Comparison of ENCODE assay signal across 1 cellular context in genomic region chr2:53786371-53787254, GRCh38.
TF ChIP-seq lines count a peak whose summit lies in the region.

ASB3 (minus strand) TSS chr2:53786953; CDS start chr2:53765572, 21,381 bp downstream.
ERLEC1 (plus strand) TSS chr2:53787044; CDS start chr2:53787211, 167 bp downstream.

TF ChIP-seq in K562, 482 proteins besides CTCF, POLR2A, EP300 and RAD21 (continued from another document):
- TF ChIP-seq ZNF511 (CRISPR knock-in tag; IDR thresholded peaks at IDR 0.05) (peak; percentile 80; the same call in 1 of the 2 replicates), TCF3 (CRISPR knock-in tag; IDR thresholded peaks at IDR 0.05) (no peak; the same call in 1 of the 2 replicates), ZNF717 (CRISPR knock-in tag; IDR thresholded peaks at IDR 0.05) (no peak), ZNF124 (CRISPR knock-in tag; IDR thresholded peaks at IDR 0.05) (no peak), UBTF (IDR thresholded peaks at IDR 0.05; ENCODE audit: borderline replicate concordance in 1 of 2, low read depth in 2 of 2, low read length in 2 of 2) (peak in 1 of 2 experiments; percentile 34; a peak in 1 of 4 replicates), SLC30A9 (CRISPR knock-in tag; IDR thresholded peaks at IDR 0.05) (no peak), SNAPC5 (CRISPR knock-in tag; IDR thresholded peaks at IDR 0.05) (no peak), PML (IDR thresholded peaks at IDR 0.05; ENCODE audit: low read length) (peak; percentile 48; the same call in 1 of the 2 replicates), ASH1L (IDR thresholded peaks at IDR 0.05; ENCODE audit: borderline replicate concordance, low read depth, partially characterized antibody) (no peak), NFE2L1 (tag; IDR thresholded peaks at IDR 0.05; ENCODE audit: borderline replicate concordance, low read depth) (no peak), ZC3H8 (IDR thresholded peaks at IDR 0.05) (no peak), ELF1 (tag; IDR thresholded peaks at IDR 0.05) (peak; percentile 78), EGR1 (conservative IDR thresholded peaks at IDR 0.05) (peak; percentile 88), HIVEP1 (CRISPR knock-in tag; IDR thresholded peaks at IDR 0.05) (no peak), PRMT5 (CRISPR knock-in tag; IDR thresholded peaks at IDR 0.05) (no peak), U2AF2 (optimal IDR thresholded peaks at IDR 0.05; ENCODE audit: low read depth, low read length) (no peak), ZNF12 (CRISPR knock-in tag; IDR thresholded peaks at IDR 0.05) (no peak), ARID2 (IDR thresholded peaks at IDR 0.05) (no peak; the same call in 1 of the 2 replicates), CREB3 (tag; conservative IDR thresholded peaks at IDR 0.05; ENCODE audit: low read depth) (no peak), ATF1 (CRISPR knock-in tag; IDR thresholded peaks at IDR 0.05) (no peak), ATF1 (tag; IDR thresholded peaks at IDR 0.05) (peak; percentile 86), SREBF2 (CRISPR knock-in tag; IDR thresholded peaks at IDR 0.05) (no peak), HDGF (IDR thresholded peaks at IDR 0.05) (no peak), E2F5 (CRISPR knock-in tag; IDR thresholded peaks at IDR 0.05) (no peak)
